1 cellular context compared by ENCODE assay signal in the genomic region with DNA sequence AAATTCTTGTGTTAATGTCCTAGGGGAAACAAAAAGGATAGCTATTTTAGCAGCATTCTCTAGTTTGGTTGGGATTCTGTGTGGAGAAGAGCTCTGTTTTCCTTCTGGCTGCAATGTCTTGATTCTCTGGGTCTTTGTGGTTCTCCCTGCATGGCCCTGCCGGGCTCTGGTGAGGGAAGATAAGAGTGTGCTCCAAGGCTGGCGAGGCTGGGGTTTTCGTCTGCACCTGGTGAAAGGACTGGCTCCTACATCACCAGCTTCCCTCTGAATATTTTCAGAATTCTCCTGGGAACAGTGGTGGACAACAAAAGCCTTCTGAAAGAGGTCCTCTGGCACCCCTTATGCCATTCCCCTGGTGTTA.
TF ChIP-seq lines count a peak whose summit lies in the region.

No MANE protein-coding gene starts in this region.

TF ChIP-seq in IMR-90, 13 proteins besides CTCF, POLR2A, EP300 and RAD21 (continued from another document):
- TF ChIP-seq, protein P1, sequence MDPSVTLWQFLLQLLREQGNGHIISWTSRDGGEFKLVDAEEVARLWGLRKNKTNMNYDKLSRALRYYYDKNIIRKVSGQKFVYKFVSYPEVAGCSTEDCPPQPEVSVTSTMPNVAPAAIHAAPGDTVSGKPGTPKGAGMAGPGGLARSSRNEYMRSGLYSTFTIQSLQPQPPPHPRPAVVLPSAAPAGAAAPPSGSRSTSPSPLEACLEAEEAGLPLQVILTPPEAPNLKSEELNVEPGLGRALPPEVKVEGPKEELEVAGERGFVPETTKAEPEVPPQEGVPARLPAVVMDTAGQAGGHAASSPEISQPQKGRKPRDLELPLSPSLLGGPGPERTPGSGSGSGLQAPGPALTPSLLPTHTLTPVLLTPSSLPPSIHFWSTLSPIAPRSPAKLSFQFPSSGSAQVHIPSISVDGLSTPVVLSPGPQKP (IDR thresholded peaks at IDR 0.05; ENCODE audit: borderline replicate concordance, low read depth, low read length), result no peak
